ENCODE assay signal across 12 cellular contexts in genomic region chr4:146105464-146105863, GRCh38.
A peak's percentile ranks its signal among the peaks of the same experiment; 100 is the strongest.
DNase-seq lines count a peak whose midpoint lies in the region; ATAC-seq and TF ChIP-seq lines count a peak whose summit lies in the region.
"Had no signal": no experiment of that assay in that cellular context is flagged by ENCODE, and none has a peak within 500 bp of the region (broad histone marks: within the 10 kb centered on the region; RNA-seq: fewer than 3 reads in every experiment).

No MANE protein-coding gene starts in this region.

- H3K4me1 ChIP-seq in PC-9 (replicated peaks; ENCODE audit: insufficient read depth) (no peaks in the 10 kb centered on the region), ovary (ENCODE audit: insufficient read depth) (no peaks in the 10 kb centered on the region)
- H3K4me1 ChIP-seq: SJCRH30, vagina had no signal

- no peaks in the 10 kb centered on the region for H3K79me2 ChIP-seq in PC-9 (ENCODE audit: low read depth)

- CTCF ChIA-PET in PC-9 (lab: Charles Lee): no interaction called here

- ATAC-seq in GM18867 (IDR thresholded peaks at IDR 0.05; ENCODE audit: unreplicated experiment): peak; percentile 70
- peak; percentile 61 for ATAC-seq in GM21576 (IDR thresholded peaks at IDR 0.05; ENCODE audit: unreplicated experiment)
- peak; percentile 65 for ATAC-seq in HG03432 (IDR thresholded peaks at IDR 0.05; ENCODE audit: unreplicated experiment)
- no peak for ATAC-seq in HG02973 (IDR thresholded peaks at IDR 0.05; ENCODE audit: unreplicated experiment)

- no peak for TF ChIP-seq EP300 in ovary (IDR thresholded peaks at IDR 0.05)

- intact Hi-C loops in PC-9 (cut with micrococcal nuclease; ENCODE audit: unreplicated experiment) (no loop called here), ovary (cut with DNase I) (no loop called here)

- H3K27me3 ChIP-seq in PC-9 (ENCODE audit: insufficient read depth, low read depth): no peaks in the 10 kb centered on the region
- H3K27me3 ChIP-seq in ovary: no peaks in the 10 kb centered on the region
- H3K27me3 ChIP-seq: SJCRH30, vagina had no signal

- DNase-seq in fibroblast of gingiva (ENCODE audit: low read depth) (peak; percentile 75), PC-9 (no peak), NCI-H524 treated with DMSO at 0.1 percent for 48 hours (lab: John Stamatoyannopoulos, UW) (no peak), ovary (no peak)
- DNase-seq: anterior cingulate cortex, NCI-H1694 had no signal

- H2AFZ ChIP-seq in PC-9: no peak overlapping the region

- no peaks in the 10 kb centered on the region for H3F3A ChIP-seq in PC-9 (ENCODE audit: insufficient read depth, low read depth)

- BruUV-seq in PC-9 (replicated peaks; lab: Mats Ljungman, UMichigan): no TSS peak

- no peaks in the 10 kb centered on the region for H3K9me2 ChIP-seq in PC-9 (ENCODE audit: insufficient read depth)

- TF ChIP-seq POLR2A in ovary (IDR thresholded peaks at IDR 0.05): no peak

- WGBS in ovary, 3 donors: 92 to 100% (median 96%) methylated on average over 1 of the region's 1 CpG

- H4K20me1 ChIP-seq in PC-9 (ENCODE audit: insufficient read depth): no peaks in the 10 kb centered on the region

- POLR2A ChIA-PET in PC-9 (lab: Charles Lee; ENCODE audit: unreplicated experiment): no interaction called here

- H3K27ac ChIP-seq in PC-9 (no peak overlapping the region), ovary (no peak overlapping the region)
- H3K27ac ChIP-seq: SJCRH30, vagina had no signal

- TF ChIP-seq CTCF in PC-9 (conservative IDR thresholded peaks at IDR 0.05) (no peak), ovary (IDR thresholded peaks at IDR 0.05) (no peak)

- H3K36me3 ChIP-seq in PC-9 (ENCODE audit: low read depth) (no peaks in the 10 kb centered on the region), ovary (no peaks in the 10 kb centered on the region)
- H3K36me3 ChIP-seq: SJCRH30, vagina had no signal

- H3K4me2 ChIP-seq in PC-9: no peak overlapping the region

- H3K9me3 ChIP-seq in PC-9 (ENCODE audit: insufficient read depth, low read depth) (no peaks in the 10 kb centered on the region), ovary (no peaks in the 10 kb centered on the region)
- H3K9me3 ChIP-seq: SJCRH30, vagina had no signal

- no peak overlapping the region for H3K4me3 ChIP-seq in PC-9
- H3K4me3 ChIP-seq in ovary: no peak overlapping the region
- H3K4me3 ChIP-seq: SJCRH30, vagina had no signal
